Comparison of ENCODE assay signal across 8 cellular contexts in the genomic region with DNA sequence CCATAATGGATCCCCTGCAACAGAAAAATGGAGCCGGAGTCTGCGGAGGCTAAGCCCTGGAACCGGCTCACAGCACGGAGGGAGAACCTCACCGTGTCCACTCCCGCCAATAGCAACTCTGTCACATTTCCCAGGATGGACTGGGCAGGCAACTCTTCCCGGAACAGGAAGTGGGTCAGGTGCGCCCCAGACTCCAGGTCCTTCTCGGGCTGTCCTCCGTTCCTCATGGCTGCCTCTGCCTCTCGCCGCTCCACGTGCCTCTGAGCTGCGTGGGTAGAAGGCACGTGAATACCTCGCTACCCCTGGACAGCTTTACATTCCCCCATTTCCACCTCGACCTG. TPM values are rescaled to one million over a fixed set of nuclear protein-coding genes. Genes with fewer than 3 reads are reported as not detected.
DNase-seq lines count a peak whose midpoint lies in the region; ATAC-seq and TF ChIP-seq lines count a peak whose summit lies in the region.

No MANE protein-coding gene starts in this region.

- peaks cover 0 to 9% of the 10 kb centered on the region in 2 donors for H3K36me3 Mint-ChIP-seq in activated T-cell treated with anti-CD3 and anti-CD28 coated beads, Interleukin-2, amount 50 U/mL, for 72 hours (ENCODE audit: insufficient read depth in 2 of 2)
- peaks cover 44% of the 10 kb centered on the region for H3K36me3 Mint-ChIP-seq in stimulated activated effector memory CD8-positive, alpha-beta T cell treated with anti-CD3 and anti-CD28 coated beads, Interleukin-12 subunit alpha, Interleukin-12 subunit beta, amount 100 ng/mL, for 72 hours

- H3K9me2 ChIP-seq in hepatocyte (replicated peaks; ENCODE audit: insufficient read depth) = no peaks in the 10 kb centered on the region

- H3K27ac ChIP-seq in SJSA1 = no peak overlapping the region
- H3K27ac ChIP-seq in hepatocyte = no peak overlapping the region

- H3K4me1 ChIP-seq in SJSA1 (replicated peaks) (peaks cover 31% of the 10 kb centered on the region), hepatocyte (ENCODE audit: insufficient read depth) (peaks cover 28% of the 10 kb centered on the region)

- no peaks in the 10 kb centered on the region for H3K27me3 Mint-ChIP-seq in activated T-cell treated with anti-CD3 and anti-CD28 coated beads, Interleukin-2, amount 50 U/mL, for 72 hours (ENCODE audit: low read depth)

- H3K4me2 ChIP-seq in hepatocyte = peak overlapping the region; percentile 96

- H3K9me3 Mint-ChIP-seq in activated T-cell treated with anti-CD3 and anti-CD28 coated beads, Interleukin-2, amount 50 U/mL, for 72 hours = no peaks in the 10 kb centered on the region
- H3K9me3 Mint-ChIP-seq in stimulated activated effector memory CD8-positive, alpha-beta T cell treated with anti-CD3 and anti-CD28 coated beads, Interleukin-12 subunit alpha, Interleukin-12 subunit beta, amount 100 ng/mL, for 72 hours = no peaks in the 10 kb centered on the region

- no peak overlapping the region for H3K27ac Mint-ChIP-seq in activated T-cell treated with anti-CD3 and anti-CD28 coated beads, Interleukin-2, amount 50 U/mL, for 72 hours
- H3K27ac Mint-ChIP-seq in stimulated activated effector memory CD8-positive, alpha-beta T cell treated with anti-CD3 and anti-CD28 coated beads, Interleukin-12 subunit alpha, Interleukin-12 subunit beta, amount 100 ng/mL, for 72 hours = peak overlapping the region; percentile 91

- H3K9me3 ChIP-seq in SJSA1 (replicated peaks) (peaks cover 25% of the 10 kb centered on the region), hepatocyte (ENCODE audit: low read depth) (no peaks in the 10 kb centered on the region)

- 22% methylated on average over 17 of the region's 17 CpGs for WGBS in hepatocyte (ENCODE audit: low lambda C conversion rate, missing lambda C conversion rate)

- H3K27me3 ChIP-seq in SJSA1 (replicated peaks) = peaks cover 52% of the 10 kb centered on the region
- peaks cover 53% of the 10 kb centered on the region for H3K27me3 ChIP-seq in hepatocyte

- H3K4me3 ChIP-seq in SJSA1 (peak overlapping the region; percentile 21), hepatocyte (peak overlapping the region; percentile 45)

- peaks cover 6% of the 10 kb centered on the region for H4K20me1 ChIP-seq in hepatocyte (ENCODE audit: insufficient read depth, poor library complexity, severe bottlenecking)

- TF ChIP-seq CTCF in hepatocyte (IDR thresholded peaks at IDR 0.05; ENCODE audit: poor library complexity) = no peak

- H2AFZ ChIP-seq in hepatocyte = peak overlapping the region; percentile 84

- DNase-seq in activated T-cell treated with anti-CD3 and anti-CD28 coated beads, Interleukin-2, amount 50 U/mL, for 72 hours = peak in 1 of 2 donors; percentile 31
- no peak for DNase-seq in activated T-cell treated with anti-CD3 and anti-CD28 coated beads for 4 hours
- no peak for DNase-seq in SJSA1 (ENCODE audit: low read depth in 1 of 2, low spot score in 2 of 2)
- DNase-seq in hepatocyte (ENCODE audit: low spot score) = no peak
- no peak for DNase-seq in stimulated activated effector memory CD8-positive, alpha-beta T cell treated with anti-CD3 and anti-CD28 coated beads, Interleukin-12 subunit alpha, Interleukin-12 subunit beta, amount 100 ng/mL, for 72 hours (ENCODE audit: low spot score in 2 of 2)
- no peak for DNase-seq in NCI-H187 (lab: John Stamatoyannopoulos, UW)
- DNase-seq in activated effector memory CD4-positive, alpha-beta T cell treated with anti-CD3 and anti-CD28 coated beads, Interleukin-2, amount 50 U/mL, for 16 hours = no peak

- no peaks in the 10 kb centered on the region for H3K79me2 ChIP-seq in hepatocyte

- H3K4me1 Mint-ChIP-seq in activated T-cell treated with anti-CD3 and anti-CD28 coated beads, Interleukin-2, amount 50 U/mL, for 72 hours (ENCODE audit: low read depth) = peaks cover 33% of the 10 kb centered on the region
- H3K4me1 Mint-ChIP-seq in stimulated activated effector memory CD8-positive, alpha-beta T cell treated with anti-CD3 and anti-CD28 coated beads, Interleukin-12 subunit alpha, Interleukin-12 subunit beta, amount 100 ng/mL, for 72 hours = peaks cover 61% of the 10 kb centered on the region

- ATAC-seq in activated T-cell treated with anti-CD3 and anti-CD28 coated beads, Interleukin-2, amount 50 U/mL, for 72 hours (replicated peaks in 1 of 2) = peak; percentile 20 to 30
- peak; percentile 11 for ATAC-seq in stimulated activated effector memory CD8-positive, alpha-beta T cell treated with anti-CD3 and anti-CD28 coated beads, Interleukin-12 subunit alpha, Interleukin-12 subunit beta, amount 100 ng/mL, for 72 hours
- no peak for ATAC-seq in GM21529 (IDR thresholded peaks at IDR 0.05; ENCODE audit: unreplicated experiment)

- peak overlapping the region; percentile 89 to 90 for H3K4me3 Mint-ChIP-seq in activated T-cell treated with anti-CD3 and anti-CD28 coated beads, Interleukin-2, amount 50 U/mL, for 72 hours
- H3K4me3 Mint-ChIP-seq in stimulated activated effector memory CD8-positive, alpha-beta T cell treated with anti-CD3 and anti-CD28 coated beads, Interleukin-12 subunit alpha, Interleukin-12 subunit beta, amount 100 ng/mL, for 72 hours = peak overlapping the region; percentile 95

- H3K36me3 ChIP-seq in SJSA1 (peaks cover 49% of the 10 kb centered on the region), hepatocyte (replicated peaks; ENCODE audit: insufficient read depth, low read depth) (no peaks in the 10 kb centered on the region)

RNA-seq across cellular contexts. Expression of a gene that starts 2.2 kb away (rescaled TPM):
- 10 to 100 TPM; 11.1 to 14.7 TPM for total RNA-seq in activated T-cell treated with anti-CD3 and anti-CD28 coated beads, Interleukin-2, amount 50 U/mL, for 72 hours
- total RNA-seq in SJSA1 (2014; rRNA removed; shearing (Covaris generic)) = 12.9 and 21.9 TPM in 2 replicates
- total RNA-seq in hepatocyte = 0.23 and 2.9 TPM in 2 replicates
- 0.89 and 2.3 TPM in 2 replicates for polyA plus RNA-seq in hepatocyte

RNA-seq across cellular contexts. Expression of a gene that starts 7.3 kb away (rescaled TPM):
- 10 to 100 TPM; 18.7 TPM for total RNA-seq in activated T-cell treated with anti-CD3 and anti-CD28 coated beads, Interleukin-2, amount 50 U/mL, for 72 hours
- total RNA-seq in SJSA1 (2014; rRNA removed; shearing (Covaris generic)) = 173 and 193 TPM in 2 replicates
- total RNA-seq in hepatocyte = 8.6 and 8.8 TPM in 2 replicates
- 26.1 and 31.1 TPM in 2 replicates for polyA plus RNA-seq in hepatocyte

RNA-seq across cellular contexts. Expression of a gene that starts 7.8 kb away (rescaled TPM):
- 1 to 10 TPM; 4.9 to 6.9 TPM for total RNA-seq in activated T-cell treated with anti-CD3 and anti-CD28 coated beads, Interleukin-2, amount 50 U/mL, for 72 hours
- 53.1 and 62.2 TPM in 2 replicates for total RNA-seq in SJSA1 (2014; rRNA removed; shearing (Covaris generic))
- total RNA-seq in hepatocyte = 5.5 and 7.6 TPM in 2 replicates
- 4.5 and 10.3 TPM in 2 replicates for polyA plus RNA-seq in hepatocyte

RNA-seq across cellular contexts. Expression of a gene that starts 9.7 kb away (rescaled TPM):
- total RNA-seq in activated T-cell treated with anti-CD3 and anti-CD28 coated beads, Interleukin-2, amount 50 U/mL, for 72 hours = 10 to 100 TPM; 30.2 to 32.9 TPM
- 88.7 and 107 TPM in 2 replicates for total RNA-seq in SJSA1 (2014; rRNA removed; shearing (Covaris generic))
- 14.6 and 16.9 TPM in 2 replicates for total RNA-seq in hepatocyte
- polyA plus RNA-seq in hepatocyte = 13.6 and 14.8 TPM in 2 replicates

RNA-seq across cellular contexts. Expression of a gene that starts 12.5 kb away (rescaled TPM):
- total RNA-seq in activated T-cell treated with anti-CD3 and anti-CD28 coated beads, Interleukin-2, amount 50 U/mL, for 72 hours = 100 to 1,000 TPM; 150 to 154 TPM
- 3,953 and 4,723 TPM in 2 replicates for total RNA-seq in SJSA1 (2014; rRNA removed; shearing (Covaris generic))
- total RNA-seq in hepatocyte = 306 and 339 TPM in 2 replicates
- 308 and 315 TPM in 2 replicates for polyA plus RNA-seq in hepatocyte
